In genomic region chr1:111346089-111346885, GRCh38 we compare ENCODE assay signal across 8 cellular contexts. TPM values are rescaled to one million over a fixed set of nuclear protein-coding genes. Genes with fewer than 3 reads are reported as not detected.
DNase-seq lines count a peak whose midpoint lies in the region; ATAC-seq and TF ChIP-seq lines count a peak whose summit lies in the region.

No MANE protein-coding gene starts in this region.

- DNase-seq in AML-193 (lab: John Stamatoyannopoulos, UW) (peak; percentile 57 to 58), GM19238 (ENCODE audit: insufficient read length, low spot score) (peak; percentile 89), NCI-H510A treated with DMSO at 0.1 percent for 48 hours (lab: John Stamatoyannopoulos, UW) (peak; percentile 84), dorsolateral prefrontal cortex (peak; percentile 44 to 92 (median 86)), lower leg skin (ENCODE audit: low spot score in 2 of 2) (peak; percentile 83 to 97)
- peak; percentile 59 to 78 for DNase-seq in activated CD4-positive, alpha-beta T cell treated with anti-CD3 and anti-CD28 coated beads, Interleukin-2, amount 50 U/mL, for 24 hours (ENCODE audit: low read depth in 1 of 2, low spot score in 1 of 2)
- DNase-seq in stimulated activated CD4-positive, alpha-beta T cell treated with anti-CD3 and anti-CD28 coated beads, Interleukin-4, amount 100 ng/mL, for 24 hours: peak; percentile 84

- no peak for TF ChIP-seq POLR2A in lower leg skin (IDR thresholded peaks at IDR 0.05)

- intact Hi-C loops in dorsolateral prefrontal cortex (cut with DNase I): loop anchor here in 1 of 2 donors (5.0 kb wide), 1 partner anchor 124 kb away; no protein-coding TSS in a partner anchor
- intact Hi-C loops in lower leg skin (cut with DNase I; ENCODE audit: low total_unique reads): no loop called here

- H3K4me3 ChIP-seq in dorsolateral prefrontal cortex (peak overlapping the region; percentile 37 to 81 (median 67)), lower leg skin (ENCODE audit: low read depth, poor library complexity, severe bottlenecking) (peak overlapping the region; percentile 37)

- H3K27me3 ChIP-seq in dorsolateral prefrontal cortex: no peaks in the 10 kb centered on the region

- peak; percentile 94 for ATAC-seq in HG03432 (IDR thresholded peaks at IDR 0.05; ENCODE audit: unreplicated experiment)

- TF ChIP-seq CTCF in dorsolateral prefrontal cortex (IDR thresholded peaks at IDR 0.05 in 54 of 56, conservative IDR thresholded peaks at IDR 0.05 in 2 of 56; ENCODE audit: low read depth in 1 of 56, partially characterized antibody in 56 of 56): peak in 6 of 56 donors; percentile 4 to 41 (median 11)
- no peak for TF ChIP-seq CTCF in lower leg skin (IDR thresholded peaks at IDR 0.05)

- 3 to 6% methylated on average over 37 to 41 of the region's 45 CpGs for WGBS in lower leg skin, 2 donors

- H3K27ac ChIP-seq in dorsolateral prefrontal cortex: peak overlapping the region in 25 of 59 donors; percentile 5 to 85 (median 51)

RNA-seq across cellular contexts. Expression of gene CHIA, which starts 55.6 kb away (rescaled TPM):
- total RNA-seq in dorsolateral prefrontal cortex (not detected), lower leg skin (not detected)
